In the genomic region with DNA sequence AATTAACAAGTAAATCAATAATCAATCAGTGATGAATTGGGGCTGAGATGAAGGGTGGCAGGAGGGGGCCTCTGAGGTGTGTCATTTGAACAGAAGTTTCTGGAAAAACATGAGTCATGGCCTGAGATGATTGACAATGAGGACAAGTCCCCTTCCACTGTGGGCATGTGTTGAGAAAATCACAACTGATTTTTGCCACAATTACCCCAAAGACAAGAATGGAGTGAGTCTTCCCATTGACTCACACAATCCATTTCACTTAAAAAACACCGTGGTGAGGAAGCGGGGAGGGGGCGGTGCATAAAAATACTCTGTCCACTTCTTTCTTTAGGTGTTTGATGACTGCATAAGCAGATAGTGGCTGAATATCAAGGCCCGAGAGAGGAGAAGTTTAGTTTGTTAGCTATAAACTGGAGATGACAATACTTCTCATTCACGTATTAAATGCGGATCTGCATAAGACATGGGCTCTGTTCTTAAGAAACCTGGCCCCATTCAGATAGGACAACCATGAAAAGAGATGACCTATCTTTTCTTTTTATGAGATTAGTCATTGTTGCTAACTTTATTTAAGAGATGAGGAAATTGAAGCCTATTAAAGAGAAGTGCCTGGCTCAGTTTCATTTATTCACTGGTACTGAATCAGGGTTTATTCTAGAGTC, we compare ENCODE assay signal across 12 cellular contexts. TPM values are rescaled to one million over a fixed set of nuclear protein-coding genes. Genes with fewer than 3 reads are reported as not detected.
DNase-seq lines count a peak whose midpoint lies in the region; ATAC-seq and TF ChIP-seq lines count a peak whose summit lies in the region.
"Had no signal": no experiment of that assay in that cellular context is flagged by ENCODE, and none has a peak within 500 bp of the region (broad histone marks: within the 10 kb centered on the region; RNA-seq: fewer than 3 reads in every experiment).

No MANE protein-coding gene starts in this region.

- TF ChIP-seq CTCF in glutamatergic neuron (IDR thresholded peaks at IDR 0.05; ENCODE audit: partially characterized antibody, unreplicated experiment) = no peak

- intact Hi-C loops in activated naive CD4-positive, alpha-beta T cell treated with anti-CD3 and anti-CD28 coated beads for 36 hours (cut with micrococcal nuclease) = loop anchor here (2.0 to 5.0 kb wide), 2 partner anchors 16 to 38 kb away; no protein-coding TSS in a partner anchor

- peaks cover 11% of the 10 kb centered on the region for H3K27me3 Mint-ChIP-seq in activated naive CD4-positive, alpha-beta T cell treated with anti-CD3 and anti-CD28 coated beads for 36 hours (ENCODE audit: low read depth)
- peaks cover 8% of the 10 kb centered on the region for H3K27me3 Mint-ChIP-seq in activated CD4-positive, alpha-beta T cell treated with anti-CD3 and anti-CD28 coated beads, Interleukin-2, amount 10 ng/mL, durations not matched to agents 7 days and 5 days
- H3K27me3 Mint-ChIP-seq in glutamatergic neuron (ENCODE audit: unreplicated experiment) = peaks cover 2% of the 10 kb centered on the region

- peak overlapping the region; percentile 45 for H3K27ac ChIP-seq in epithelial cell of prostate
- H3K27ac ChIP-seq: vagina had no signal

- no peaks in the 10 kb centered on the region for H3K36me3 Mint-ChIP-seq in activated naive CD4-positive, alpha-beta T cell treated with anti-CD3 and anti-CD28 coated beads for 36 hours (ENCODE audit: low read depth)
- H3K36me3 Mint-ChIP-seq in activated CD4-positive, alpha-beta T cell treated with anti-CD3 and anti-CD28 coated beads, Interleukin-2, amount 10 ng/mL, durations not matched to agents 7 days and 5 days (ENCODE audit: low read depth) = no peaks in the 10 kb centered on the region
- peaks cover 15% of the 10 kb centered on the region for H3K36me3 Mint-ChIP-seq in stimulated activated effector memory CD8-positive, alpha-beta T cell treated with anti-CD3 and anti-CD28 coated beads, Interleukin-12 subunit alpha, Interleukin-12 subunit beta, amount 100 ng/mL, for 72 hours
- no peaks in the 10 kb centered on the region for H3K36me3 Mint-ChIP-seq in glutamatergic neuron (ENCODE audit: unreplicated experiment)

- TF ChIP-seq POLR2A in GM18505 (IDR thresholded peaks at IDR 0.05; ENCODE audit: borderline replicate concordance, extremely low read depth, insufficient read depth, insufficient read length) = no peak

- H3K4me1 Mint-ChIP-seq in activated naive CD4-positive, alpha-beta T cell treated with anti-CD3 and anti-CD28 coated beads for 36 hours (ENCODE audit: low read depth) = peaks cover 36% of the 10 kb centered on the region
- H3K4me1 Mint-ChIP-seq in activated CD4-positive, alpha-beta T cell treated with anti-CD3 and anti-CD28 coated beads, Interleukin-2, amount 10 ng/mL, durations not matched to agents 7 days and 5 days = peaks cover 26% of the 10 kb centered on the region
- peaks cover 71% of the 10 kb centered on the region for H3K4me1 Mint-ChIP-seq in stimulated activated effector memory CD8-positive, alpha-beta T cell treated with anti-CD3 and anti-CD28 coated beads, Interleukin-12 subunit alpha, Interleukin-12 subunit beta, amount 100 ng/mL, for 72 hours
- no peaks in the 10 kb centered on the region for H3K4me1 Mint-ChIP-seq in glutamatergic neuron (ENCODE audit: low read depth, unreplicated experiment)

- peak; percentile 89 for ATAC-seq in stimulated activated effector memory CD8-positive, alpha-beta T cell treated with anti-CD3 and anti-CD28 coated beads, Interleukin-12 subunit alpha, Interleukin-12 subunit beta, amount 100 ng/mL, for 72 hours
- ATAC-seq in GM19324 (IDR thresholded peaks at IDR 0.05; ENCODE audit: low FRiP score, unreplicated experiment) (no peak), GM18505 (IDR thresholded peaks at IDR 0.05; ENCODE audit: unreplicated experiment) (no peak)

- CTCF ChIA-PET in activated naive CD4-positive, alpha-beta T cell treated with anti-CD3 and anti-CD28 coated beads for 36 hours (lab: Charles Lee) = no interaction called here
- CTCF ChIA-PET in activated CD4-positive, alpha-beta T cell treated with anti-CD3 and anti-CD28 coated beads, Interleukin-2, amount 10 ng/mL, durations not matched to agents 7 days and 5 days (lab: Charles Lee) = interaction anchor here (0.7 kb wide), 1 partner anchor 18 kb away, joined by 3 read pairs; no protein-coding TSS in a partner anchor

- POLR2A ChIA-PET in activated CD4-positive, alpha-beta T cell treated with anti-CD3 and anti-CD28 coated beads, Interleukin-2, amount 10 ng/mL, durations not matched to agents 7 days and 5 days (lab: Charles Lee) = interaction anchor here (0.6 kb wide), 1 partner anchor 53 kb away, joined by 3 read pairs; no protein-coding TSS in a partner anchor

- H3K27ac Mint-ChIP-seq in activated naive CD4-positive, alpha-beta T cell treated with anti-CD3 and anti-CD28 coated beads for 36 hours = peak overlapping the region; percentile 32
- H3K27ac Mint-ChIP-seq in activated CD4-positive, alpha-beta T cell treated with anti-CD3 and anti-CD28 coated beads, Interleukin-2, amount 10 ng/mL, durations not matched to agents 7 days and 5 days = no peak overlapping the region
- peak overlapping the region; percentile 89 for H3K27ac Mint-ChIP-seq in stimulated activated effector memory CD8-positive, alpha-beta T cell treated with anti-CD3 and anti-CD28 coated beads, Interleukin-12 subunit alpha, Interleukin-12 subunit beta, amount 100 ng/mL, for 72 hours
- no peak overlapping the region for H3K27ac Mint-ChIP-seq in glutamatergic neuron (ENCODE audit: unreplicated experiment)

- peaks cover 2% of the 10 kb centered on the region for H3K9me3 Mint-ChIP-seq in activated naive CD4-positive, alpha-beta T cell treated with anti-CD3 and anti-CD28 coated beads for 36 hours
- H3K9me3 Mint-ChIP-seq in activated CD4-positive, alpha-beta T cell treated with anti-CD3 and anti-CD28 coated beads, Interleukin-2, amount 10 ng/mL, durations not matched to agents 7 days and 5 days = peaks cover 2% of the 10 kb centered on the region
- H3K9me3 Mint-ChIP-seq in stimulated activated effector memory CD8-positive, alpha-beta T cell treated with anti-CD3 and anti-CD28 coated beads, Interleukin-12 subunit alpha, Interleukin-12 subunit beta, amount 100 ng/mL, for 72 hours = peaks cover 2% of the 10 kb centered on the region
- H3K9me3 Mint-ChIP-seq in glutamatergic neuron (ENCODE audit: unreplicated experiment) = no peaks in the 10 kb centered on the region

- no peak overlapping the region for H3K4me3 Mint-ChIP-seq in activated naive CD4-positive, alpha-beta T cell treated with anti-CD3 and anti-CD28 coated beads for 36 hours
- H3K4me3 Mint-ChIP-seq in activated CD4-positive, alpha-beta T cell treated with anti-CD3 and anti-CD28 coated beads, Interleukin-2, amount 10 ng/mL, durations not matched to agents 7 days and 5 days = no peak overlapping the region
- peak overlapping the region; percentile 36 for H3K4me3 Mint-ChIP-seq in stimulated activated effector memory CD8-positive, alpha-beta T cell treated with anti-CD3 and anti-CD28 coated beads, Interleukin-12 subunit alpha, Interleukin-12 subunit beta, amount 100 ng/mL, for 72 hours
- no peak overlapping the region for H3K4me3 Mint-ChIP-seq in glutamatergic neuron (ENCODE audit: unreplicated experiment)

- DNase-seq in activated naive CD4-positive, alpha-beta T cell treated with anti-CD3 and anti-CD28 coated beads for 36 hours = peak; percentile 56
- DNase-seq in activated naive CD4-positive, alpha-beta T cell (lab: John Stamatoyannopoulos, UW) = no peak
- DNase-seq in activated CD4-positive, alpha-beta T cell treated with anti-CD3 and anti-CD28 coated beads, Interleukin-2, amount 10 ng/mL, durations not matched to agents 7 days and 5 days = peak; percentile 24
- DNase-seq in epithelial cell of prostate (ENCODE audit: low read depth, low spot score) (no peak), glutamatergic neuron (no peak)
- DNase-seq in stimulated activated effector memory CD8-positive, alpha-beta T cell treated with anti-CD3 and anti-CD28 coated beads, Interleukin-12 subunit alpha, Interleukin-12 subunit beta, amount 100 ng/mL, for 72 hours (ENCODE audit: low spot score in 2 of 2) = peak; percentile 15 to 71
- DNase-seq: mesendoderm, MG63, NCI-H510A had no signal

RNA-seq across cellular contexts. Expression of gene SHC4, which starts 34.7 kb away (rescaled TPM):
- under 1 TPM; 0.21 to 0.25 TPM for total RNA-seq in activated naive CD4-positive, alpha-beta T cell treated with anti-CD3 and anti-CD28 coated beads for 36 hours
- total RNA-seq in activated CD4-positive, alpha-beta T cell treated with anti-CD3 and anti-CD28 coated beads, Interleukin-2, amount 10 ng/mL, durations not matched to agents 7 days and 5 days = under 1 TPM; 0.30 to 0.46 TPM
- 4.4 TPM for total RNA-seq in glutamatergic neuron (ENCODE audit: unreplicated experiment)

RNA-seq across cellular contexts. Expression of gene EID1, which starts 51.1 kb away (rescaled TPM):
- total RNA-seq in activated naive CD4-positive, alpha-beta T cell treated with anti-CD3 and anti-CD28 coated beads for 36 hours = 10 to 100 TPM; 43.2 to 48.4 TPM
- total RNA-seq in activated CD4-positive, alpha-beta T cell treated with anti-CD3 and anti-CD28 coated beads, Interleukin-2, amount 10 ng/mL, durations not matched to agents 7 days and 5 days = 10 to 100 TPM; 83.8 to 84.0 TPM
- 146 TPM for total RNA-seq in glutamatergic neuron (ENCODE audit: unreplicated experiment)

Comparison
In these comparisons a context has a peak if more than half of its experiments do, and no peak if none do; other contexts are left out.
1. DNase-seq: peak in activated naive CD4-positive, alpha-beta T cell treated with anti-CD3 and anti-CD28 coated beads for 36 hours (single experiment), activated CD4-positive, alpha-beta T cell treated with anti-CD3 and anti-CD28 coated beads, Interleukin-2, amount 10 ng/mL, durations not matched to agents 7 days and 5 days (single experiment) and stimulated activated effector memory CD8-positive, alpha-beta T cell treated with anti-CD3 and anti-CD28 coated beads, Interleukin-12 subunit alpha, Interleukin-12 subunit beta, amount 100 ng/mL, for 72 hours (2 of 2); none in activated naive CD4-positive, alpha-beta T cell (0 of 4), epithelial cell of prostate (single experiment) and glutamatergic neuron (single experiment).
2. H3K27ac Mint-ChIP-seq: peak in activated naive CD4-positive, alpha-beta T cell treated with anti-CD3 and anti-CD28 coated beads for 36 hours (single experiment) and stimulated activated effector memory CD8-positive, alpha-beta T cell treated with anti-CD3 and anti-CD28 coated beads, Interleukin-12 subunit alpha, Interleukin-12 subunit beta, amount 100 ng/mL, for 72 hours (single experiment); none in activated CD4-positive, alpha-beta T cell treated with anti-CD3 and anti-CD28 coated beads, Interleukin-2, amount 10 ng/mL, durations not matched to agents 7 days and 5 days (single experiment) and glutamatergic neuron (single experiment).